30 cellular contexts compared by ENCODE assay signal in the genomic region with DNA sequence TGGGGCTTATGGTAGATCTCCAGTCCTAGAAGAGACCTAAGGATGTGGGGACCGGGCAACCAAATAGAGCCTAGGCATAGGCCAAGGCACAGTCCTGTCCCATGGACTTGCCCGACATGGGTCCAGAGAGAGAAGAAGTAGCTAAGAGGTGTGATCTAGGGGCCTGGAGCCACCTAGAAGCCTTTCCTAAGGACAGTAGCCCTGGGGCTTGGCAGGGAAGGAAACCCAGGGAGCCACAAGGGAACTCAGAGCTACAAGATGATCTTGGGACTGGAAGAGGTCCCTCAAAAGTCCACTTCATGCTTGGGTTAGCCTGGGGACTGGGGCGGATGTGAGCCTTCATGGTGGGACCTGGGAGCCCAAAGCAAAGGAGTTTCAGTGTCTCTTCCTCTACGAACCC.
"Had no signal": no experiment of that assay in that cellular context is flagged by ENCODE, and none has a peak within 500 bp of the region (broad histone marks: within the 10 kb centered on the region; RNA-seq: fewer than 3 reads in every experiment).

No MANE protein-coding gene starts in this region.

- H3K4me2 ChIP-seq: smooth muscle cell had no signal

- H3K4me1 Mint-ChIP-seq: neural crest cell had no signal

- H3K36me3 ChIP-seq: neutrophil, ovary, right lobe of liver, spleen, thoracic aorta, thyroid gland, transverse colon, upper lobe of right lung, uterus had no signal

- H3K27me3 ChIP-seq: neutrophil, ovary, right lobe of liver, spleen, thyroid gland, transverse colon, upper lobe of right lung, uterus had no signal

- H3K27me3 Mint-ChIP-seq: stimulated activated memory B cell treated with anti-CD40 and anti-IgM and Interleukin-4, amounts not matched to agents 10 μg/mL and 1 μg/mL and 100 μg/mL, for 72 hours; type B pancreatic cell had no signal

- DNase-seq: naive thymus-derived CD4-positive, alpha-beta T cell; nephron progenitor cell; nucleus accumbens; ovary; posterior cingulate gyrus; right cardiac atrium; right lobe of liver; spleen; stimulated activated CD4-positive, alpha-beta T cell treated with anti-CD3 and anti-CD28 coated beads, Interleukin-12 subunit alpha, Interleukin-12 subunit beta, amount 100 ng/mL, for 4 hours; stimulated activated CD4-positive, alpha-beta T cell treated with anti-CD3 and anti-CD28 coated beads, Interleukin-1b, Interleukin-23, amount 100 ng/mL, for 48 hours; stimulated activated CD4-positive, alpha-beta T cell treated with anti-CD3 and anti-CD28 coated beads, Interleukin-4, amount 100 ng/mL, for 1 hour; stimulated activated CD4-positive, alpha-beta T cell treated with anti-CD3 and anti-CD28 coated beads, Interleukin-4, amount 100 ng/mL, for 4 hours; stimulated activated CD8-positive, alpha-beta memory T cell treated with anti-CD3 and anti-CD28 coated beads, Interleukin-4, amount 100 ng/mL, for 48 hours; stimulated activated naive CD4-positive, alpha-beta T cell; stimulated activated naive CD8-positive, alpha-beta T cell treated with anti-CD3 and anti-CD28 coated beads, Interleukin-15, amount 100 ng/mL, for 72 hours; stimulated activated naive CD8-positive, alpha-beta T cell treated with anti-CD3 and anti-CD28 coated beads, Interleukin-15, Interleukin-2, amounts not matched to agents 100 U/mL and 50 U/mL, for 24 hours; thyroid gland; transverse colon; upper lobe of right lung; uterus had no signal

- H3K4me3 ChIP-seq: ovary, right lobe of liver, skin epidermis, smooth muscle cell, spleen, thoracic aorta, thyroid gland, transverse colon, upper lobe of right lung, uterus had no signal

- H3K4me1 ChIP-seq: parathyroid adenoma, right lobe of liver, thyroid gland, uterus had no signal

- H3K9me3 ChIP-seq: neutrophil, ovary, right lobe of liver, spleen, thoracic aorta, thyroid gland, transverse colon, upper lobe of right lung, uterus had no signal

- H2AFZ ChIP-seq: parathyroid adenoma had no signal

- H3K9ac ChIP-seq: parathyroid adenoma had no signal

- H3K9me3 Mint-ChIP-seq: natural killer cell treated with Interleukin-12 subunit alpha and Interleukin-12 subunit beta and Interleukin-15 and Interleukin-18, amount 100 ng/mL, for 72 hours; stimulated activated memory B cell treated with anti-CD40 and anti-IgM and Interleukin-4, amounts not matched to agents 10 μg/mL and 1 μg/mL and 100 μg/mL, for 72 hours had no signal

- H3K27ac Mint-ChIP-seq: naive thymus-derived CD4-positive, alpha-beta T cell; natural killer cell treated with Interleukin-12 subunit alpha and Interleukin-12 subunit beta and Interleukin-15 and Interleukin-18, amount 100 ng/mL, for 72 hours; nephron progenitor cell; progenitor cell of endocrine pancreas; stimulated activated memory B cell treated with anti-CD40 and anti-IgM and Interleukin-4, amounts not matched to agents 10 μg/mL and 1 μg/mL and 100 μg/mL, for 72 hours; type B pancreatic cell had no signal

- H3K4me3 Mint-ChIP-seq: naive thymus-derived CD4-positive, alpha-beta T cell; natural killer cell treated with Interleukin-12 subunit alpha and Interleukin-12 subunit beta and Interleukin-15 and Interleukin-18, amount 100 ng/mL, for 72 hours; nephron progenitor cell; neural crest cell; stimulated activated memory B cell treated with anti-CD40 and anti-IgM and Interleukin-4, amounts not matched to agents 10 μg/mL and 1 μg/mL and 100 μg/mL, for 72 hours; stimulated activated naive CD8-positive, alpha-beta T cell treated with anti-CD3 and anti-CD28 coated beads, Interleukin-15, amount 100 ng/mL, for 72 hours; type B pancreatic cell had no signal

- ATAC-seq: naive thymus-derived CD4-positive, alpha-beta T cell; natural killer cell treated with Interleukin-12 subunit alpha and Interleukin-12 subunit beta and Interleukin-15 and Interleukin-18, amount 100 ng/mL, for 72 hours; right cardiac atrium; right lobe of liver; stimulated activated memory B cell treated with anti-CD40 and anti-IgM and Interleukin-4, amounts not matched to agents 10 μg/mL and 1 μg/mL and 100 μg/mL, for 72 hours; stimulated activated naive CD8-positive, alpha-beta T cell treated with anti-CD3 and anti-CD28 coated beads, Interleukin-15, amount 100 ng/mL, for 72 hours; stimulated activated naive CD8-positive, alpha-beta T cell treated with anti-CD3 and anti-CD28 coated beads, Interleukin-15, Interleukin-2, amounts not matched to agents 100 U/mL and 50 U/mL, for 24 hours; upper lobe of right lung had no signal

- H3K79me2 ChIP-seq: parathyroid adenoma had no signal

- H3K27ac ChIP-seq: neutrophil, ovary, parathyroid adenoma, right lobe of liver, spleen, thoracic aorta, thyroid gland, upper lobe of right lung, uterus had no signal

- H3K36me3 Mint-ChIP-seq: natural killer cell treated with Interleukin-12 subunit alpha and Interleukin-12 subunit beta and Interleukin-15 and Interleukin-18, amount 100 ng/mL, for 72 hours; stimulated activated memory B cell treated with anti-CD40 and anti-IgM and Interleukin-4, amounts not matched to agents 10 μg/mL and 1 μg/mL and 100 μg/mL, for 72 hours; type B pancreatic cell had no signal
